Comparison of ENCODE assay signal across 14 cellular contexts in genomic region chr3:9783954-9784353, GRCh38.
DNase-seq lines count a peak whose midpoint lies in the region; ATAC-seq and TF ChIP-seq lines count a peak whose summit lies in the region.
"Had no signal": no experiment of that assay in that cellular context is flagged by ENCODE, and none has a peak within 500 bp of the region (broad histone marks: within the 10 kb centered on the region; RNA-seq: fewer than 3 reads in every experiment).

No MANE protein-coding gene starts in this region.

- H3K27ac ChIP-seq in RWPE1: peak overlapping the region; percentile 10; the same call in 1 of the 2 replicates
- no peak overlapping the region for H3K27ac ChIP-seq in effector memory CD4-positive, alpha-beta T cell (ENCODE audit: insufficient read depth, low read length, poor library complexity, severe bottlenecking)

- H3K27me3 ChIP-seq in effector memory CD4-positive, alpha-beta T cell (replicated peaks; ENCODE audit: control insufficient read depth, insufficient read depth, low read length, poor library complexity, severe bottlenecking): no peaks in the 10 kb centered on the region

- peaks cover 36% of the 10 kb centered on the region for H3K36me3 ChIP-seq in effector memory CD4-positive, alpha-beta T cell (ENCODE audit: control insufficient read depth, insufficient read depth, low read length)

- no peak for ATAC-seq in HG03354 (IDR thresholded peaks at IDR 0.05; ENCODE audit: poor library complexity, severe bottlenecking, unreplicated experiment)
- ATAC-seq: CD8-positive, alpha-beta T cell had no signal

- DNase-seq in Ammon's horn (ENCODE audit: low spot score) (peak; percentile 62), RWPE1 (ENCODE audit: low spot score) (no peak), globus pallidus (ENCODE audit: low spot score) (peak; percentile 37), NCI-H82 treated with DMSO at 0.1 percent for 48 hours (lab: John Stamatoyannopoulos, UW; ENCODE audit: unreplicated experiment) (no peak)
- no peak for DNase-seq in effector memory CD4-positive, alpha-beta T cell
- DNase-seq: CD8-positive, alpha-beta T cell; COR-L47; DMS153; DMS79 treated with DMSO at 0.1 percent for 48 hours; EL; GDM1; GOT3; H9 had no signal

- CTCF ChIA-PET in RWPE1 (lab: Yijun Ruan, JAX): no interaction called here

- H3K4me3 ChIP-seq in effector memory CD4-positive, alpha-beta T cell (ENCODE audit: insufficient read depth, low read depth, low read length, poor library complexity, severe bottlenecking): no peak overlapping the region

- POLR2A ChIA-PET in RWPE1 (lab: Yijun Ruan, JAX; ENCODE audit: low non-redundant PET): no interaction called here

- TF ChIP-seq CTCF in RWPE1 (conservative IDR thresholded peaks at IDR 0.05; ENCODE audit: low read depth): no peak

- no peaks in the 10 kb centered on the region for H3K9me3 ChIP-seq in effector memory CD4-positive, alpha-beta T cell (ENCODE audit: control insufficient read depth, low read length)

- H3K4me1 ChIP-seq in effector memory CD4-positive, alpha-beta T cell (ENCODE audit: control insufficient read depth, insufficient read depth, low read length, poor library complexity, severe bottlenecking): peaks cover 24% of the 10 kb centered on the region

Comparison
In these comparisons a context has a peak if more than half of its experiments do, and no peak if none do; other contexts are left out.
1. DNase-seq: peak in Ammon's horn (single experiment) and globus pallidus (single experiment); none in RWPE1 (single experiment), NCI-H82 treated with DMSO at 0.1 percent for 48 hours (single experiment) and effector memory CD4-positive, alpha-beta T cell (0 of 3).